ENCODE assay signal across 8 cellular contexts in genomic region chr19:45882652-45883585, GRCh38. TPM values are rescaled to one million over a fixed set of nuclear protein-coding genes. Genes with fewer than 3 reads are reported as not detected.
DNase-seq lines count a peak whose midpoint lies in the region; ATAC-seq and TF ChIP-seq lines count a peak whose summit lies in the region.

No MANE protein-coding gene starts in this region.

- H3K4me1 ChIP-seq in parathyroid adenoma (peaks cover 9% of the 10 kb centered on the region), tibial artery (peaks cover 3 to 51% (median 38%) of the 10 kb centered on the region in 4 donors)

- H3K27ac ChIP-seq in parathyroid adenoma: no peak overlapping the region
- H3K27ac ChIP-seq in tibial artery: no peak overlapping the region

- TF ChIP-seq CTCF in GM12873 (IDR thresholded peaks at IDR 0.05; ENCODE audit: insufficient read depth, low read depth, low read length, missing control alignments) (peak; percentile 99), parathyroid adenoma (IDR thresholded peaks at IDR 0.05) (peak; percentile 73), tibial artery (IDR thresholded peaks at IDR 0.05) (peak; percentile 76 to 87)

- peak; percentile 14 to 24 for ATAC-seq in activated naive CD4-positive, alpha-beta T cell treated with anti-CD3 and anti-CD28 coated beads, Interleukin-2, amount 50 U/mL, for 72 hours
- ATAC-seq in Right ventricle myocardium inferior: no peak
- ATAC-seq in HG02763 (IDR thresholded peaks at IDR 0.05; ENCODE audit: unreplicated experiment): no peak

- peaks cover 2% of the 10 kb centered on the region for H3K79me2 ChIP-seq in parathyroid adenoma

- H3K9me3 ChIP-seq in parathyroid adenoma (ENCODE audit: control insufficient read depth, low read length): no peaks in the 10 kb centered on the region
- no peaks in the 10 kb centered on the region for H3K9me3 ChIP-seq in tibial artery

- H3K27ac Mint-ChIP-seq in activated naive CD4-positive, alpha-beta T cell treated with anti-CD3 and anti-CD28 coated beads, Interleukin-2, amount 50 U/mL, for 72 hours: peak overlapping the region; percentile 56 to 88

- no peaks in the 10 kb centered on the region for H3K36me3 Mint-ChIP-seq in activated naive CD4-positive, alpha-beta T cell treated with anti-CD3 and anti-CD28 coated beads, Interleukin-2, amount 50 U/mL, for 72 hours

- no peaks in the 10 kb centered on the region for H3K9me3 Mint-ChIP-seq in activated naive CD4-positive, alpha-beta T cell treated with anti-CD3 and anti-CD28 coated beads, Interleukin-2, amount 50 U/mL, for 72 hours

- no peaks in the 10 kb centered on the region for H3K36me3 ChIP-seq in parathyroid adenoma (ENCODE audit: control insufficient read depth, insufficient read depth, low read length)
- H3K36me3 ChIP-seq in tibial artery: peaks cover 5 to 14% (median 13%) of the 10 kb centered on the region in 3 donors

- intact Hi-C loops in Right ventricle myocardium inferior (cut with DNase I): no loop called here
- intact Hi-C loops in tibial artery (cut with DNase I; ENCODE audit: low total_unique reads): loop anchor here (5.0 to 10.0 kb wide), 2 partner anchors 66 to 132 kb away; partner anchors contain the start of gene RSPH6A

- DNase-seq in Kasumi-1 (lab: John Stamatoyannopoulos, UW) (peak; percentile 75 to 82), SKM-1 (lab: John Stamatoyannopoulos, UW; ENCODE audit: unreplicated experiment) (peak; percentile 30), Right ventricle myocardium inferior (ENCODE audit: missing footprints) (peak; percentile 87), tibial artery (peak; percentile 78 to 85)
- DNase-seq in activated naive CD4-positive, alpha-beta T cell treated with anti-CD3 and anti-CD28 coated beads, Interleukin-2, amount 50 U/mL, for 72 hours (ENCODE audit: low spot score in 2 of 2): peak; percentile 88 to 94

- H3K4me2 ChIP-seq in parathyroid adenoma (ENCODE audit: low read length): no peak overlapping the region

- no peak overlapping the region for H2AFZ ChIP-seq in parathyroid adenoma

- H3K27me3 ChIP-seq in parathyroid adenoma (ENCODE audit: control insufficient read depth, insufficient read depth, low read length): no peaks in the 10 kb centered on the region
- H3K27me3 ChIP-seq in tibial artery: no peaks in the 10 kb centered on the region

- H3K9ac ChIP-seq in parathyroid adenoma: no peak overlapping the region

- H3K4me3 ChIP-seq in parathyroid adenoma (ENCODE audit: low read depth, low read length) (no peak overlapping the region), tibial artery (peak overlapping the region in 1 of 2 donors; percentile 90)

RNA-seq across cellular contexts. Expression of gene IRF2BP1, which starts 3.0 kb away (rescaled TPM):
- 10 to 100 TPM; 14.9 to 15.6 TPM for total RNA-seq in activated naive CD4-positive, alpha-beta T cell treated with anti-CD3 and anti-CD28 coated beads, Interleukin-2, amount 50 U/mL, for 72 hours
- 19.9 TPM for total RNA-seq in Right ventricle myocardium inferior

RNA-seq across cellular contexts. Expression of gene FOXA3, which starts 18.8 kb away (rescaled TPM):
- total RNA-seq in activated naive CD4-positive, alpha-beta T cell treated with anti-CD3 and anti-CD28 coated beads, Interleukin-2, amount 50 U/mL, for 72 hours: 1 to 10 TPM in 1 of 2 donors, under 1 TPM in 1; 0.46 to 1.3 TPM
- not detected for total RNA-seq in Right ventricle myocardium inferior

RNA-seq across cellular contexts. Expression of gene MYPOP, which starts 19.5 kb away (rescaled TPM):
- 1 to 10 TPM; 8.3 to 9.1 TPM for total RNA-seq in activated naive CD4-positive, alpha-beta T cell treated with anti-CD3 and anti-CD28 coated beads, Interleukin-2, amount 50 U/mL, for 72 hours
- 16.0 TPM for total RNA-seq in Right ventricle myocardium inferior

RNA-seq across cellular contexts. Expression of gene SYMPK, which starts 20.0 kb away (rescaled TPM):
- 100 to 1,000 TPM in 1 of 2 donors, 10 to 100 TPM in 1; 85.8 to 118 TPM for total RNA-seq in activated naive CD4-positive, alpha-beta T cell treated with anti-CD3 and anti-CD28 coated beads, Interleukin-2, amount 50 U/mL, for 72 hours
- 29.9 TPM for total RNA-seq in Right ventricle myocardium inferior

RNA-seq across cellular contexts. Expression of gene NANOS2, which starts 31.7 kb away (rescaled TPM):
- not detected for total RNA-seq in activated naive CD4-positive, alpha-beta T cell treated with anti-CD3 and anti-CD28 coated beads, Interleukin-2, amount 50 U/mL, for 72 hours
- not detected for total RNA-seq in Right ventricle myocardium inferior

Comparison
In these comparisons a context has a peak if more than half of its experiments do, and no peak if none do; other contexts are left out.
1. DNase-seq: peak in every context shown above with its lines; median percentile 91 in activated naive CD4-positive, alpha-beta T cell treated with anti-CD3 and anti-CD28 coated beads, Interleukin-2, amount 50 U/mL, for 72 hours; 87 in Right ventricle myocardium inferior; 82 in tibial artery; 78 in Kasumi-1; 30 in SKM-1.
2. ATAC-seq: peak in activated naive CD4-positive, alpha-beta T cell treated with anti-CD3 and anti-CD28 coated beads, Interleukin-2, amount 50 U/mL, for 72 hours (2 of 2); none in Right ventricle myocardium inferior (single experiment) and HG02763 (single experiment).
3. Peak in every context shown above with its lines, with median percentiles within 50 percentile points of each other: CTCF ChIP-seq.